In genomic region chr14:70917633-70918032, GRCh38 we compare ENCODE assay signal across 1 cellular context.
TF ChIP-seq lines count a peak whose summit lies in the region.

No MANE protein-coding gene starts in this region.

TF ChIP-seq in HEK293, 187 proteins besides CTCF, POLR2A, EP300 and RAD21 (continued from another document):
- TF ChIP-seq ZNF777 (tag by site-specific recombination; IDR thresholded peaks at IDR 0.05; ENCODE audit: borderline replicate concordance) (no peak), ZNF398 (tag by site-specific recombination; IDR thresholded peaks at IDR 0.05) (no peak), ZNF600 (tag by site-specific recombination; IDR thresholded peaks at IDR 0.05) (peak; percentile 43), ZNF133 (tag by site-specific recombination; IDR thresholded peaks at IDR 0.05) (no peak), ZBTB49 (tag by site-specific recombination; IDR thresholded peaks at IDR 0.05; ENCODE audit: low read depth) (no peak)
